9 cellular contexts compared by ENCODE assay signal in genomic region chr10:122515588-122516231, GRCh38. TPM values are rescaled to one million over a fixed set of nuclear protein-coding genes. Genes with fewer than 3 reads are reported as not detected.
A peak's percentile ranks its signal among the peaks of the same experiment; 100 is the strongest.
DNase-seq lines count a peak whose midpoint lies in the region; ATAC-seq and TF ChIP-seq lines count a peak whose summit lies in the region.
"Had no signal": no experiment of that assay in that cellular context is flagged by ENCODE, and none has a peak within 500 bp of the region (broad histone marks: within the 10 kb centered on the region; RNA-seq: fewer than 3 reads in every experiment).

No MANE protein-coding gene starts in this region.

- H3K4me3 Mint-ChIP-seq in activated naive CD4-positive, alpha-beta T cell treated with anti-CD3 and anti-CD28 coated beads for 36 hours = no peak overlapping the region
- H3K4me3 Mint-ChIP-seq in stimulated activated naive B cell treated with anti-CD40 and anti-IgM and Interleukin-4, amounts not matched to agents 10 μg/mL and 1 μg/mL and 100 μg/mL, for 72 hours = no peak overlapping the region
- H3K4me3 Mint-ChIP-seq: nephron had no signal

- TF ChIP-seq POLR2A in erythroblast (IDR thresholded peaks at IDR 0.05; ENCODE audit: low read length) = no peak

- H3K9me3 Mint-ChIP-seq in activated naive CD4-positive, alpha-beta T cell treated with anti-CD3 and anti-CD28 coated beads for 36 hours = no peaks in the 10 kb centered on the region
- H3K9me3 Mint-ChIP-seq in stimulated activated naive B cell treated with anti-CD40 and anti-IgM and Interleukin-4, amounts not matched to agents 10 μg/mL and 1 μg/mL and 100 μg/mL, for 72 hours = no peaks in the 10 kb centered on the region
- H3K9me3 Mint-ChIP-seq: nephron had no signal

- CTCF ChIA-PET in activated naive CD4-positive, alpha-beta T cell treated with anti-CD3 and anti-CD28 coated beads for 36 hours (lab: Charles Lee) = interaction anchor here (1.2 kb wide), 1 partner anchor 40 kb away, joined by 3 read pairs; no protein-coding TSS in a partner anchor

- H3K27ac Mint-ChIP-seq in activated naive CD4-positive, alpha-beta T cell treated with anti-CD3 and anti-CD28 coated beads for 36 hours = no peak overlapping the region
- H3K27ac Mint-ChIP-seq in stimulated activated naive B cell treated with anti-CD40 and anti-IgM and Interleukin-4, amounts not matched to agents 10 μg/mL and 1 μg/mL and 100 μg/mL, for 72 hours = no peak overlapping the region
- H3K27ac Mint-ChIP-seq: nephron had no signal

- intact Hi-C loops in activated naive CD4-positive, alpha-beta T cell treated with anti-CD3 and anti-CD28 coated beads for 36 hours (cut with micrococcal nuclease) = loop anchor here (2.0 kb wide), 1 partner anchor 49 kb away; no protein-coding TSS in a partner anchor
- intact Hi-C loops in left cardiac atrium (cut with DNase I) = no loop called here

- peak; percentile 56 to 79 for ATAC-seq in left cardiac atrium
- ATAC-seq in stimulated activated naive B cell treated with anti-CD40 and anti-IgM and Interleukin-4, amounts not matched to agents 10 μg/mL and 1 μg/mL and 100 μg/mL, for 72 hours (replicated peaks) = peak; percentile 64 to 80

- peak; percentile 49 for DNase-seq in activated naive CD4-positive, alpha-beta T cell treated with anti-CD3 and anti-CD28 coated beads for 36 hours
- DNase-seq in activated naive CD4-positive, alpha-beta T cell treated with anti-CD3 and anti-CD28 coated beads, Interleukin-2, amount 50 U/mL, for 16 hours = no peak
- DNase-seq in activated CD8-positive, alpha-beta memory T cell treated with anti-CD3 and anti-CD28 coated beads for 1 hour (ENCODE audit: extremely low read depth in 1 of 2, low read depth in 1 of 2) = peak; percentile 32 to 40
- DNase-seq in left cardiac atrium = no peak
- no peak for DNase-seq in stimulated activated naive B cell treated with anti-CD40 and anti-IgM and Interleukin-4, amounts not matched to agents 10 μg/mL and 1 μg/mL and 100 μg/mL, for 72 hours
- no peak for DNase-seq in erythroblast (lab: John Stamatoyannopoulos, UW)
- DNase-seq in OCI-M1 (lab: John Stamatoyannopoulos, UW) = no peak
- DNase-seq in SHP77 treated with DMSO at 0.1 percent for 48 hours (lab: John Stamatoyannopoulos, UW) = no peak

- H3K36me3 Mint-ChIP-seq in activated naive CD4-positive, alpha-beta T cell treated with anti-CD3 and anti-CD28 coated beads for 36 hours (ENCODE audit: low read depth) = no peaks in the 10 kb centered on the region
- no peaks in the 10 kb centered on the region for H3K36me3 Mint-ChIP-seq in stimulated activated naive B cell treated with anti-CD40 and anti-IgM and Interleukin-4, amounts not matched to agents 10 μg/mL and 1 μg/mL and 100 μg/mL, for 72 hours

- peaks cover 18% of the 10 kb centered on the region for H3K4me1 Mint-ChIP-seq in activated naive CD4-positive, alpha-beta T cell treated with anti-CD3 and anti-CD28 coated beads for 36 hours (ENCODE audit: low read depth)
- H3K4me1 Mint-ChIP-seq in stimulated activated naive B cell treated with anti-CD40 and anti-IgM and Interleukin-4, amounts not matched to agents 10 μg/mL and 1 μg/mL and 100 μg/mL, for 72 hours = no peaks in the 10 kb centered on the region

- H3K27me3 Mint-ChIP-seq in activated naive CD4-positive, alpha-beta T cell treated with anti-CD3 and anti-CD28 coated beads for 36 hours (ENCODE audit: low read depth) = no peaks in the 10 kb centered on the region
- H3K27me3 Mint-ChIP-seq in stimulated activated naive B cell treated with anti-CD40 and anti-IgM and Interleukin-4, amounts not matched to agents 10 μg/mL and 1 μg/mL and 100 μg/mL, for 72 hours = peaks cover 0 to 3% of the 10 kb centered on the region in 2 donors

RNA-seq across cellular contexts. Expression of gene DMBT1, which starts 44.8 kb away (rescaled TPM):
- total RNA-seq in activated naive CD4-positive, alpha-beta T cell treated with anti-CD3 and anti-CD28 coated beads for 36 hours = not detected
- total RNA-seq in left cardiac atrium = not detected

RNA-seq across cellular contexts. Expression of gene HTRA1, which starts 54.4 kb away (rescaled TPM):
- total RNA-seq in activated naive CD4-positive, alpha-beta T cell treated with anti-CD3 and anti-CD28 coated beads for 36 hours = not detected
- 10 to 100 TPM; 69.4 to 73.5 TPM for total RNA-seq in left cardiac atrium

Comparison
In these comparisons a context has a peak if more than half of its experiments do, and no peak if none do; other contexts are left out.
1. DNase-seq: peak in activated naive CD4-positive, alpha-beta T cell treated with anti-CD3 and anti-CD28 coated beads for 36 hours (single experiment) and activated CD8-positive, alpha-beta memory T cell treated with anti-CD3 and anti-CD28 coated beads for 1 hour (2 of 2); none in activated naive CD4-positive, alpha-beta T cell treated with anti-CD3 and anti-CD28 coated beads, Interleukin-2, amount 50 U/mL, for 16 hours (single experiment), left cardiac atrium (single experiment), stimulated activated naive B cell treated with anti-CD40 and anti-IgM and Interleukin-4, amounts not matched to agents 10 μg/mL and 1 μg/mL and 100 μg/mL, for 72 hours (single experiment), erythroblast (0 of 2), OCI-M1 (single experiment) and SHP77 treated with DMSO at 0.1 percent for 48 hours (single experiment).
2. RNA of gene HTRA1, which starts 54.4 kb away (total RNA-seq): 69.4 to 73.5 TPM in left cardiac atrium; not detected in activated naive CD4-positive, alpha-beta T cell treated with anti-CD3 and anti-CD28 coated beads for 36 hours; every median in the first group is over 10 times any median in the second.